ENCODE assay signal across 9 cellular contexts in genomic region chr4:10096201-10096975, GRCh38. TPM values are rescaled to one million over a fixed set of nuclear protein-coding genes. Genes with fewer than 3 reads are reported as not detected.
A peak's percentile ranks its signal among the peaks of the same experiment; 100 is the strongest.
DNase-seq lines count a peak whose midpoint lies in the region; ATAC-seq, FAIRE-seq and TF ChIP-seq lines count a peak whose summit lies in the region.
"Had no signal": no experiment of that assay in that cellular context is flagged by ENCODE, and none has a peak within 500 bp of the region (broad histone marks: within the 10 kb centered on the region; RNA-seq: fewer than 3 reads in every experiment).

No MANE protein-coding gene starts in this region.

- peak; percentile 55 for ATAC-seq in HG02840 (IDR thresholded peaks at IDR 0.05; ENCODE audit: low FRiP score, unreplicated experiment)

- H3K4me3 ChIP-seq in skeletal muscle satellite cell (ENCODE audit: low read length), result peak overlapping the region; percentile 33

- no peak overlapping the region for H3K4me3 Mint-ChIP-seq in activated naive CD4-positive, alpha-beta T cell treated with anti-CD3 and anti-CD28 coated beads for 36 hours

- no peaks in the 10 kb centered on the region for H3K9me3 ChIP-seq in skeletal muscle satellite cell (replicated peaks; ENCODE audit: low read length)

- intact Hi-C loops in activated naive CD4-positive, alpha-beta T cell treated with anti-CD3 and anti-CD28 coated beads for 36 hours (cut with micrococcal nuclease), result loop anchor here (1.0 to 2.0 kb wide), 3 partner anchors 10 to 78 kb away; no protein-coding TSS in a partner anchor
- intact Hi-C loops in head of caudate nucleus (cut with DNase I), result no loop called here

- peak overlapping the region; percentile 81 for H3K27ac Mint-ChIP-seq in activated naive CD4-positive, alpha-beta T cell treated with anti-CD3 and anti-CD28 coated beads for 36 hours

- peak; percentile 65 for FAIRE-seq in GM12892 (lab: Jason Lieb, UNC)
- FAIRE-seq: colon had no signal

- TF ChIP-seq POLR2A in GM12892 (IDR thresholded peaks at IDR 0.05; ENCODE audit: low read depth, low read length), result peak; percentile 38; the same call in 1 of the 2 replicates

- H3K36me3 ChIP-seq in skeletal muscle satellite cell (ENCODE audit: insufficient read depth, low read length), result peaks cover 92% of the 10 kb centered on the region

- H3K27me3 ChIP-seq in skeletal muscle satellite cell (ENCODE audit: control insufficient read depth, insufficient read depth, low read length), result no peaks in the 10 kb centered on the region

- CTCF ChIA-PET in activated naive CD4-positive, alpha-beta T cell treated with anti-CD3 and anti-CD28 coated beads for 36 hours (lab: Charles Lee), result interaction anchor here (0.9 to 1.8 kb wide), 10 partner anchors 10 to 443 kb away, joined by 3 to 8 read pairs (median 4); partner anchors contain the start of gene WDR1

- H3K4me1 ChIP-seq in skeletal muscle satellite cell (ENCODE audit: control insufficient read depth, insufficient read depth, low read length), result peaks cover 71% of the 10 kb centered on the region

- H3K4me2 ChIP-seq in skeletal muscle satellite cell (ENCODE audit: low read length), result peak overlapping the region; percentile 69

- no peaks in the 10 kb centered on the region for H3K27me3 Mint-ChIP-seq in activated naive CD4-positive, alpha-beta T cell treated with anti-CD3 and anti-CD28 coated beads for 36 hours (ENCODE audit: low read depth)

- peaks cover 67% of the 10 kb centered on the region for H3K36me3 Mint-ChIP-seq in activated naive CD4-positive, alpha-beta T cell treated with anti-CD3 and anti-CD28 coated beads for 36 hours (ENCODE audit: low read depth)

- H3K9ac ChIP-seq in skeletal muscle satellite cell (ENCODE audit: low read depth, low read length), result peak overlapping the region; percentile 73

- H3K4me1 Mint-ChIP-seq in activated naive CD4-positive, alpha-beta T cell treated with anti-CD3 and anti-CD28 coated beads for 36 hours (ENCODE audit: low read depth), result peaks cover 90% of the 10 kb centered on the region

- H3K9me3 Mint-ChIP-seq in activated naive CD4-positive, alpha-beta T cell treated with anti-CD3 and anti-CD28 coated beads for 36 hours, result no peaks in the 10 kb centered on the region

- DNase-seq in GM12892 (ENCODE audit: insufficient read length) (peak; percentile 45), RPMI8226 (peak; percentile 93), head of caudate nucleus (peak in 32 of 42 donors; percentile 35 to 83 (median 63)), NCI-H82 treated with DMSO at 0.1 percent for 48 hours (lab: John Stamatoyannopoulos, UW; ENCODE audit: unreplicated experiment) (no peak), mesenteric fat pad (ENCODE audit: low spot score) (no peak)
- DNase-seq in activated naive CD4-positive, alpha-beta T cell treated with anti-CD3 and anti-CD28 coated beads for 36 hours, result peak; percentile 90

RNA-seq across cellular contexts. Expression of gene WDR1, which starts 20.2 kb away (rescaled TPM):
- 137 TPM for polyA plus RNA-seq in GM12892 (2012; ENCODE audit: missing spikeins)
- total RNA-seq in activated naive CD4-positive, alpha-beta T cell treated with anti-CD3 and anti-CD28 coated beads for 36 hours, result 100 to 1,000 TPM; 271 to 295 TPM
- 277 and 319 TPM in 2 replicates for total RNA-seq in skeletal muscle satellite cell (2012; rRNA removed)
- 249 TPM for total RNA-seq in mesenteric fat pad

Comparison
In these comparisons a context has a peak if more than half of its experiments do, and no peak if none do; other contexts are left out.
1. DNase-seq: peak in GM12892 (single experiment), RPMI8226 (single experiment), activated naive CD4-positive, alpha-beta T cell treated with anti-CD3 and anti-CD28 coated beads for 36 hours (single experiment) and head of caudate nucleus (32 of 42); none in NCI-H82 treated with DMSO at 0.1 percent for 48 hours (single experiment) and mesenteric fat pad (single experiment).